ENCODE assay signal across 8 cellular contexts in the genomic region with DNA sequence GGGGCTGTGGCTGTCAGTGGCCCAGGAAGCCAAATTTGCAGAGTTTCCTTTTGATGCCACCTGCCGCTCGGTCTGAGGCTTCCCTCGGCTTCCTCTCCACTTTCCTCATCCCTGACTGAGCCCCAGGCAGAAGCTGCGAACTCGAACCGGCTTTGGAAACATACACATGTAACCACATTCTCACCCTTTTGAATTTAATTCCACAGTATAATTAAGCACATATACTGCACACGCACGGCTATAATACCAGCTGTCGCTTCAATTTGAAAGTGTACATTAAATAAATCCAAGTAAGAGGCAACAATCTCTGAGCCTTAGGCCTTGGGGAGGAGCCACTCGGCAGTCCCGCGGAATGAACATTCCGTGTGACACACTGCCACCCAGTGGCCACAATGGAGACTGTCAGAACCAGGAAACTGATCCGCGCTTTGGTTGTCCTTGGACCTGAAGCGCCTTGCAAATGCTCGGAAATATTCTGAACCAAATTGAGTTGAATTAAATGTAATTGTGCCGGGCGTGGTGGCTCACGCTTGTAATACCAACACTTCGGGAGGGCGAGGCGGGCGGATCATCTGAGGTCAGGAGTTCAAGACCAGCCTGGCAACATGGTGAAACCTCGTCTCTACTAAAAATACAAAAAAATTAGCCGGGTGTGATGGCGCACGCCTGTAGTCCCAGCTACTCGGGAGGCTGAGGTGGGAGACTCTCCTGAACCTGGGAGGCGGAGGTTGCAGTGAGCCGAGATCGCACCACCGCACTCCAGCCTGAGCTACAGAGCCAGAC.
DNase-seq lines count a peak whose midpoint lies in the region; ATAC-seq, FAIRE-seq and TF ChIP-seq lines count a peak whose summit lies in the region.

No MANE protein-coding gene starts in this region.

- H3K9ac ChIP-seq in iPS-15b (ENCODE audit: low read depth, low read length) = no peak overlapping the region
- H3K9ac ChIP-seq in skeletal muscle satellite cell (ENCODE audit: low read depth, low read length) = peak overlapping the region; percentile 48

- H3K36me3 ChIP-seq in body of pancreas (replicated peaks in 1 of 2; ENCODE audit: insufficient read depth in 1 of 2, low read depth in 2 of 2) (no peaks in the 10 kb centered on the region), iPS-15b (ENCODE audit: control insufficient read depth, insufficient read depth, low read length) (no peaks in the 10 kb centered on the region), skeletal muscle satellite cell (ENCODE audit: insufficient read depth, low read length) (no peaks in the 10 kb centered on the region)

- H3K4me2 ChIP-seq in skeletal muscle satellite cell (ENCODE audit: low read length) = peak overlapping the region; percentile 88

- peak; percentile 73 for ATAC-seq in GM18505 (IDR thresholded peaks at IDR 0.05; ENCODE audit: unreplicated experiment)
- peak; percentile 81 for ATAC-seq in HG02981 (IDR thresholded peaks at IDR 0.05; ENCODE audit: unreplicated experiment)
- peak; percentile 98 for ATAC-seq in body of pancreas

- TF ChIP-seq CTCF in 22Rv1 (IDR thresholded peaks at IDR 0.05) (peak; percentile 97), body of pancreas (IDR thresholded peaks at IDR 0.05) (peak; percentile 72 to 92 (median 90))

- peak; percentile 54 for FAIRE-seq in TTC549 (lab: Jason Lieb, UNC)

- 18 to 19% methylated on average over 33 of the region's 33 CpGs for WGBS in body of pancreas, 2 donors

- intact Hi-C loops in body of pancreas (cut with DNase I) = loop anchor here (5.0 kb wide), 1 partner anchor 1820 kb away; no protein-coding TSS in a partner anchor

- H3K4me1 ChIP-seq in body of pancreas (peaks cover 4% of the 10 kb centered on the region), iPS-15b (ENCODE audit: control insufficient read depth, insufficient read depth, low read length) (peaks cover 7% of the 10 kb centered on the region), skeletal muscle satellite cell (ENCODE audit: control insufficient read depth, insufficient read depth, low read length) (peaks cover 22% of the 10 kb centered on the region)

- H3K4me3 ChIP-seq in body of pancreas (no peak overlapping the region), iPS-15b (ENCODE audit: low read depth, low read length) (peak overlapping the region; percentile 46), skeletal muscle satellite cell (ENCODE audit: low read length) (peak overlapping the region; percentile 65)

- TF ChIP-seq POLR2A in GM18505 (IDR thresholded peaks at IDR 0.05; ENCODE audit: borderline replicate concordance, extremely low read depth, insufficient read depth, insufficient read length) (no peak), body of pancreas (IDR thresholded peaks at IDR 0.05) (no peak)

- peak overlapping the region; percentile 41 for H3K27ac ChIP-seq in 22Rv1
- peak overlapping the region in 2 of 4 donors; percentile 46 to 56 for H3K27ac ChIP-seq in body of pancreas

- peak; percentile 76 to 96 for DNase-seq in NCI-H187 (lab: John Stamatoyannopoulos, UW)
- DNase-seq in body of pancreas = peak; percentile 82 to 87 (median 84)

- H3K27me3 ChIP-seq in body of pancreas (no peaks in the 10 kb centered on the region), iPS-15b (ENCODE audit: control insufficient read depth, insufficient read depth, low read length) (no peaks in the 10 kb centered on the region), skeletal muscle satellite cell (ENCODE audit: control insufficient read depth, insufficient read depth, low read length) (peaks cover 5% of the 10 kb centered on the region)

- no peaks in the 10 kb centered on the region for H3K9me3 ChIP-seq in body of pancreas
- no peaks in the 10 kb centered on the region for H3K9me3 ChIP-seq in iPS-15b (ENCODE audit: control insufficient read depth, insufficient read depth, low read length)
- H3K9me3 ChIP-seq in skeletal muscle satellite cell (replicated peaks; ENCODE audit: low read length) = no peaks in the 10 kb centered on the region

Comparison
In these comparisons a context has a peak if more than half of its experiments do, and no peak if none do; other contexts are left out.
1. H3K4me3 ChIP-seq: peak in iPS-15b (single experiment) and skeletal muscle satellite cell (single experiment); none in body of pancreas (0 of 2).
2. Peak in every context shown above with its lines, with median percentiles within 50 percentile points of each other: ATAC-seq.